In genomic region chr7:99559276-99559915, GRCh38 we compare ENCODE assay signal across 8 cellular contexts. TPM values are rescaled to one million over a fixed set of nuclear protein-coding genes. Genes with fewer than 3 reads are reported as not detected.
A peak's percentile ranks its signal among the peaks of the same experiment; 100 is the strongest.
DNase-seq lines count a peak whose midpoint lies in the region; ATAC-seq and FAIRE-seq lines count a peak whose summit lies in the region.

No MANE protein-coding gene starts in this region.

- peaks cover 51% of the 10 kb centered on the region for H3K36me3 ChIP-seq in HUES48 (ENCODE audit: control insufficient read depth, insufficient read depth, low read length)
- H3K36me3 ChIP-seq in iPS-18a (ENCODE audit: control insufficient read depth, low read depth, low read length), result peaks cover 39% of the 10 kb centered on the region

- H3K4me1 ChIP-seq in HUES48 (ENCODE audit: control insufficient read depth, insufficient read depth, low read length) (peaks cover 5% of the 10 kb centered on the region; the same call in 1 of the 2 replicates), iPS-18a (ENCODE audit: control insufficient read depth, low read depth, low read length) (no peaks in the 10 kb centered on the region)

- no peaks in the 10 kb centered on the region for H3K27me3 ChIP-seq in HUES48 (ENCODE audit: control insufficient read depth, insufficient read depth, low read length)
- H3K27me3 ChIP-seq in iPS-18a (ENCODE audit: control insufficient read depth, insufficient read depth, low read length), result no peaks in the 10 kb centered on the region

- H3K4me1 Mint-ChIP-seq in activated T-helper 2 cell treated with anti-CD3 and anti-CD28 coated beads, Interferon-gamma antibody, Interleukin-2, Interleukin-4, amounts not matched to agents 10 μg/mL and 5 μg/mL and 100 μg/mL, durations not matched to agents 14 hours and 24 hours and 36 hours (ENCODE audit: low read depth), result peaks cover 44% of the 10 kb centered on the region
- H3K4me1 Mint-ChIP-seq in stimulated activated naive CD8-positive, alpha-beta T cell treated with anti-CD3 and anti-CD28 coated beads, Interleukin-15, amount 100 ng/mL, for 72 hours, result peaks cover 66% of the 10 kb centered on the region

- peak overlapping the region; percentile 100 for H3K4me3 Mint-ChIP-seq in activated T-helper 2 cell treated with anti-CD3 and anti-CD28 coated beads, Interferon-gamma antibody, Interleukin-2, Interleukin-4, amounts not matched to agents 10 μg/mL and 5 μg/mL and 100 μg/mL, durations not matched to agents 14 hours and 24 hours and 36 hours (ENCODE audit: low read depth)
- H3K4me3 Mint-ChIP-seq in stimulated activated naive CD8-positive, alpha-beta T cell treated with anti-CD3 and anti-CD28 coated beads, Interleukin-15, amount 100 ng/mL, for 72 hours, result peak overlapping the region; percentile 92 to 100

- H3K9me3 ChIP-seq in HUES48 (ENCODE audit: control insufficient read depth, insufficient read depth, low read length), result no peaks in the 10 kb centered on the region
- H3K9me3 ChIP-seq in iPS-18a (ENCODE audit: control insufficient read depth, low read depth, low read length), result no peaks in the 10 kb centered on the region

- intact Hi-C loops in activated T-helper 2 cell treated with anti-CD3 and anti-CD28 coated beads, Interferon-gamma antibody, Interleukin-2, Interleukin-4, amounts not matched to agents 10 μg/mL and 5 μg/mL and 100 μg/mL, durations not matched to agents 14 hours and 24 hours and 36 hours (cut with micrococcal nuclease), result loop anchor here (2.0 kb wide), 1 partner anchor 57 kb away; the partner anchor contains the start of gene ZSCAN25

- no peak for ATAC-seq in stimulated activated naive CD8-positive, alpha-beta T cell treated with anti-CD3 and anti-CD28 coated beads, Interleukin-15, amount 100 ng/mL, for 72 hours
- ATAC-seq in HG03025 (IDR thresholded peaks at IDR 0.05; ENCODE audit: low FRiP score, unreplicated experiment) (no peak), HG03045 (IDR thresholded peaks at IDR 0.05; ENCODE audit: unreplicated experiment) (no peak)

- DNase-seq in activated T-helper 2 cell treated with anti-CD3 and anti-CD28 coated beads, Interferon-gamma antibody, Interleukin-2, Interleukin-4, amounts not matched to agents 10 μg/mL and 5 μg/mL and 100 μg/mL, durations not matched to agents 14 hours and 24 hours and 36 hours (ENCODE audit: low spot score), result no peak
- DNase-seq in stimulated activated naive CD8-positive, alpha-beta T cell treated with anti-CD3 and anti-CD28 coated beads, Interleukin-15, amount 100 ng/mL, for 72 hours, result no peak
- DNase-seq in dermis blood vessel endothelial cell, result no peak
- no peak for DNase-seq in RCC 7860 (ENCODE audit: low spot score)

- H3K9ac ChIP-seq in HUES48 (ENCODE audit: low read depth, low read length), result peak overlapping the region; percentile 97
- peak overlapping the region; percentile 98 for H3K9ac ChIP-seq in iPS-18a (ENCODE audit: low read length)

- peaks cover 74% of the 10 kb centered on the region for H3K36me3 Mint-ChIP-seq in activated T-helper 2 cell treated with anti-CD3 and anti-CD28 coated beads, Interferon-gamma antibody, Interleukin-2, Interleukin-4, amounts not matched to agents 10 μg/mL and 5 μg/mL and 100 μg/mL, durations not matched to agents 14 hours and 24 hours and 36 hours (ENCODE audit: low read depth)

- H3K27ac Mint-ChIP-seq in activated T-helper 2 cell treated with anti-CD3 and anti-CD28 coated beads, Interferon-gamma antibody, Interleukin-2, Interleukin-4, amounts not matched to agents 10 μg/mL and 5 μg/mL and 100 μg/mL, durations not matched to agents 14 hours and 24 hours and 36 hours, result peak overlapping the region; percentile 98
- H3K27ac Mint-ChIP-seq in stimulated activated naive CD8-positive, alpha-beta T cell treated with anti-CD3 and anti-CD28 coated beads, Interleukin-15, amount 100 ng/mL, for 72 hours, result peak overlapping the region; percentile 99 to 100

- FAIRE-seq in RCC 7860 (lab: Jason Lieb, UNC), result no peak

- H3K4me3 ChIP-seq in HUES48 (ENCODE audit: low read depth, low read length), result peak overlapping the region; percentile 100
- peak overlapping the region; percentile 92 for H3K4me3 ChIP-seq in iPS-18a (ENCODE audit: low read length)

- H3K27ac ChIP-seq in HUES48 (ENCODE audit: low read depth, low read length) (peak overlapping the region; percentile 97), iPS-18a (ENCODE audit: low read length) (peak overlapping the region; percentile 43)

- no peaks in the 10 kb centered on the region for H3K9me3 Mint-ChIP-seq in activated T-helper 2 cell treated with anti-CD3 and anti-CD28 coated beads, Interferon-gamma antibody, Interleukin-2, Interleukin-4, amounts not matched to agents 10 μg/mL and 5 μg/mL and 100 μg/mL, durations not matched to agents 14 hours and 24 hours and 36 hours
- H3K9me3 Mint-ChIP-seq in stimulated activated naive CD8-positive, alpha-beta T cell treated with anti-CD3 and anti-CD28 coated beads, Interleukin-15, amount 100 ng/mL, for 72 hours, result no peaks in the 10 kb centered on the region

- no peaks in the 10 kb centered on the region for H3K27me3 Mint-ChIP-seq in activated T-helper 2 cell treated with anti-CD3 and anti-CD28 coated beads, Interferon-gamma antibody, Interleukin-2, Interleukin-4, amounts not matched to agents 10 μg/mL and 5 μg/mL and 100 μg/mL, durations not matched to agents 14 hours and 24 hours and 36 hours (ENCODE audit: low read depth)
- no peaks in the 10 kb centered on the region for H3K27me3 Mint-ChIP-seq in stimulated activated naive CD8-positive, alpha-beta T cell treated with anti-CD3 and anti-CD28 coated beads, Interleukin-15, amount 100 ng/mL, for 72 hours

RNA-seq across cellular contexts. Expression of gene ZNF655, which starts 1.0 kb away (rescaled TPM):
- 68.3 and 72.8 TPM in 2 replicates for total RNA-seq in activated T-helper 2 cell treated with anti-CD3 and anti-CD28 coated beads, Interferon-gamma antibody, Interleukin-2, Interleukin-4, amounts not matched to agents 10 μg/mL and 5 μg/mL and 100 μg/mL, durations not matched to agents 14 hours and 24 hours and 36 hours
- 10.0 and 10.9 TPM in 2 replicates for total RNA-seq in dermis blood vessel endothelial cell

RNA-seq across cellular contexts. Expression of gene FAM200A, which starts 7.5 kb away (rescaled TPM):
- 5.2 and 5.6 TPM in 2 replicates for total RNA-seq in activated T-helper 2 cell treated with anti-CD3 and anti-CD28 coated beads, Interferon-gamma antibody, Interleukin-2, Interleukin-4, amounts not matched to agents 10 μg/mL and 5 μg/mL and 100 μg/mL, durations not matched to agents 14 hours and 24 hours and 36 hours
- total RNA-seq in dermis blood vessel endothelial cell, result 6.1 TPM in 2 replicates

RNA-seq across cellular contexts. Expression of gene TMEM225B, which starts 38.7 kb away (rescaled TPM):
- 1.3 and 1.9 TPM in 2 replicates for total RNA-seq in activated T-helper 2 cell treated with anti-CD3 and anti-CD28 coated beads, Interferon-gamma antibody, Interleukin-2, Interleukin-4, amounts not matched to agents 10 μg/mL and 5 μg/mL and 100 μg/mL, durations not matched to agents 14 hours and 24 hours and 36 hours
- 0.09 and 0.17 TPM in 2 replicates for total RNA-seq in dermis blood vessel endothelial cell

RNA-seq across cellular contexts. Expression of gene ZKSCAN5, which starts 54.9 kb away (rescaled TPM):
- total RNA-seq in activated T-helper 2 cell treated with anti-CD3 and anti-CD28 coated beads, Interferon-gamma antibody, Interleukin-2, Interleukin-4, amounts not matched to agents 10 μg/mL and 5 μg/mL and 100 μg/mL, durations not matched to agents 14 hours and 24 hours and 36 hours, result 8.2 and 8.4 TPM in 2 replicates
- total RNA-seq in dermis blood vessel endothelial cell, result 11.2 and 15.2 TPM in 2 replicates

RNA-seq across cellular contexts. Expression of gene ZSCAN25, which starts 57.4 kb away (rescaled TPM):
- total RNA-seq in activated T-helper 2 cell treated with anti-CD3 and anti-CD28 coated beads, Interferon-gamma antibody, Interleukin-2, Interleukin-4, amounts not matched to agents 10 μg/mL and 5 μg/mL and 100 μg/mL, durations not matched to agents 14 hours and 24 hours and 36 hours, result 31.2 and 31.7 TPM in 2 replicates
- total RNA-seq in dermis blood vessel endothelial cell, result 14.8 and 17.9 TPM in 2 replicates
